Comparison of ENCODE assay signal across 9 cellular contexts in the genomic region with DNA sequence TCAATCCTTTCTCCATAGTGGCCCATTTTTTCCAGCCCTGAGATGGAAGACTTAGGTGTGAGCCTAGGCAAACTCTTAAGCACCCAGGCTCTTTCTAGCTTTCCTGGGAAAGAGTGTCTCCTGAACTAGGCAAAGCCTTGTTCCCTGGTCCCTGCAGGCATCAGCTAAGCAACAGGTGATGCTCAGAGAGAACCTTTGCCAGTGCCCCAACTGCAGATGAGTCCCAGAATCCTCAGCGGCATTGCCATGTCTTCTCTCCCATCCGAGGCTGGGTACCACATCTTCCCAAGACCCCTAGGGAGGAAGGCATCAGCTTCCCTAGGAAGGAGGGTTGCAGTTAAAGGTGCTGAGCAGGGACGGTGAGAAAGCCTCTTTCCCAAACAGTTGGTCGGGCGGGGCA. TPM values are rescaled to one million over a fixed set of nuclear protein-coding genes. Genes with fewer than 3 reads are reported as not detected.
"Had no signal": no experiment of that assay in that cellular context is flagged by ENCODE, and none has a peak within 500 bp of the region (broad histone marks: within the 10 kb centered on the region; RNA-seq: fewer than 3 reads in every experiment).

No MANE protein-coding gene starts in this region.

- H3K4me3 Mint-ChIP-seq: GM23338, H9, HFFc6 had no signal

- DNase-seq: H9, HCEC 1CT, HFFc6 had no signal

- H3K27ac ChIP-seq: HL-60 had no signal

- H3K4me2 ChIP-seq: GM23338 had no signal

- H3K9me3 Mint-ChIP-seq: GM23338, H9, HFFc6 had no signal

- H3K27ac Mint-ChIP-seq: GM23338, H9, HFFc6 had no signal

- H2AFZ ChIP-seq: GM23338 had no signal

- FAIRE-seq: H1, H54, HepG2, K562 had no signal

- H3K4me3 ChIP-seq: GM23338, K562 had no signal

- ATAC-seq: GM23338, HepG2, K562 had no signal

RNA-seq across cellular contexts. Expression of gene VSIG8, which starts 8.2 kb away (rescaled TPM):
- total RNA-seq: GM23338, H1, H9, HepG2, HFFc6, K562 had no signal
- polyA plus RNA-seq: GM23338, H1, HepG2, K562 had no signal

RNA-seq across cellular contexts. Expression of gene CFAP45, which starts 29.3 kb away (rescaled TPM):
- total RNA-seq: GM23338, H1, HepG2 had no signal
- polyA plus RNA-seq: HepG2 had no signal

RNA-seq across cellular contexts. Expression of gene SLAMF8, which starts 44.0 kb away (rescaled TPM):
- total RNA-seq: GM23338, H1, H9, HepG2, K562 had no signal
- polyA plus RNA-seq: GM23338, H1, HepG2, K562 had no signal
